Comparison of ENCODE assay signal across 21 cellular contexts in the genomic region with DNA sequence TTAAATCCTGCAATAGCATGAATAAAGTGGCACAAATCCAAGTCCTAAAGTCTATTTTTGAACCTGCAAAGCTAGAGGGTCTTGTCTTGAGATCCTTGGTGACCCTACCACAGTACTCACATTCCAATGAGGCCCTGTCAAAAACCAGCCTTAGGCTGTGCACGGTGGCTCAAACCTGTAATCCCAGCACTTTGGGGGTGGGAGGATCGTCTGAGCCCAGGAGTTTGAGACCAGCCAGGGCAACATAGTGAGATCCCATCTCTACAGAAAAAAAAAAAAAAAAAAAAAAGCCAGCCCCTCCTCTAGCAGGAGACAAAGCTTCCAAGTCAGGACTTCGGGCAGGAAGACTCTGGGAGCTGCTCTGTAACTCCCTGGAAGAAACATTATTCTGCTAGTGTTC. TPM values are rescaled to one million over a fixed set of nuclear protein-coding genes. Genes with fewer than 3 reads are reported as not detected.
DNase-seq lines count a peak whose midpoint lies in the region; ATAC-seq and TF ChIP-seq lines count a peak whose summit lies in the region.
"Had no signal": no experiment of that assay in that cellular context is flagged by ENCODE, and none has a peak within 500 bp of the region (broad histone marks: within the 10 kb centered on the region; RNA-seq: fewer than 3 reads in every experiment).

No MANE protein-coding gene starts in this region.

- H3K27me3 ChIP-seq in KMS-11 (ENCODE audit: insufficient read depth, low read depth) (no peaks in the 10 kb centered on the region), gastrocnemius medialis (no peaks in the 10 kb centered on the region)
- H3K27me3 ChIP-seq in effector memory CD4-positive, alpha-beta T cell (replicated peaks; ENCODE audit: control insufficient read depth, insufficient read depth, low read length, poor library complexity, severe bottlenecking): no peaks in the 10 kb centered on the region
- H3K27me3 ChIP-seq: BLaER1 had no signal

- H3K27ac ChIP-seq in KMS-11: no peak overlapping the region
- H3K27ac ChIP-seq in effector memory CD4-positive, alpha-beta T cell (ENCODE audit: insufficient read depth, low read length, poor library complexity, severe bottlenecking): peak overlapping the region; percentile 56
- H3K27ac ChIP-seq in gastrocnemius medialis: peak overlapping the region in 3 of 4 donors; percentile 28 to 81 (median 72)
- H3K27ac ChIP-seq: BLaER1, parathyroid adenoma had no signal

- H3K4me3 ChIP-seq in KMS-11 (IDR thresholded peaks at IDR 0.05; ENCODE audit: insufficient read depth, low read depth, low read length): no peak overlapping the region
- H3K4me3 ChIP-seq in effector memory CD4-positive, alpha-beta T cell (ENCODE audit: insufficient read depth, low read depth, low read length, poor library complexity, severe bottlenecking): no peak overlapping the region
- H3K4me3 ChIP-seq in gastrocnemius medialis: no peak overlapping the region
- H3K4me3 ChIP-seq: BLaER1, lung had no signal

- no peaks in the 10 kb centered on the region for H3K9me3 ChIP-seq in effector memory CD4-positive, alpha-beta T cell (ENCODE audit: control insufficient read depth, low read length)
- H3K9me3 ChIP-seq in gastrocnemius medialis: no peaks in the 10 kb centered on the region
- H3K9me3 ChIP-seq: BLaER1 had no signal

- H3K4me3 Mint-ChIP-seq in activated CD4-positive, alpha-beta T cell treated with anti-CD3 and anti-CD28 coated beads, Interleukin-2, amount 10 ng/mL, durations not matched to agents 24 days and 14 days: no peak overlapping the region
- H3K4me3 Mint-ChIP-seq: activated naive CD8-positive, alpha-beta T cell treated with anti-CD3 and anti-CD28 coated beads, Interleukin-2, amount 10 ng/mL, durations not matched to agents 7 days and 5 days had no signal

- no peak overlapping the region for H3K9ac ChIP-seq in KMS-11
- H3K9ac ChIP-seq: BLaER1, parathyroid adenoma had no signal

- H3K4me2 ChIP-seq in KMS-11: peak overlapping the region; percentile 10; the same call in 1 of the 2 replicates
- H3K4me2 ChIP-seq: BLaER1 had no signal

- peaks cover 93% of the 10 kb centered on the region for H3K4me1 ChIP-seq in KMS-11 (ENCODE audit: low read depth, poor library complexity, severe bottlenecking)
- peaks cover 95% of the 10 kb centered on the region for H3K4me1 ChIP-seq in effector memory CD4-positive, alpha-beta T cell (ENCODE audit: control insufficient read depth, insufficient read depth, low read length, poor library complexity, severe bottlenecking)
- H3K4me1 ChIP-seq in gastrocnemius medialis: peaks cover 65 to 73% of the 10 kb centered on the region in 2 donors
- H3K4me1 ChIP-seq: parathyroid adenoma had no signal

- H3K36me3 ChIP-seq in KMS-11 (ENCODE audit: insufficient read depth) (no peaks in the 10 kb centered on the region), gastrocnemius medialis (no peaks in the 10 kb centered on the region)
- H3K36me3 ChIP-seq in effector memory CD4-positive, alpha-beta T cell (ENCODE audit: control insufficient read depth, insufficient read depth, low read length): peaks cover 4% of the 10 kb centered on the region
- H3K36me3 ChIP-seq: BLaER1 had no signal

- H3K4me1 Mint-ChIP-seq in activated CD4-positive, alpha-beta T cell treated with anti-CD3 and anti-CD28 coated beads, Interleukin-2, amount 10 ng/mL, durations not matched to agents 24 days and 14 days: peaks cover 36% of the 10 kb centered on the region

- TF ChIP-seq POLR2A in gastrocnemius medialis (IDR thresholded peaks at IDR 0.05): no peak

- TF ChIP-seq CTCF in KMS-11 (conservative IDR thresholded peaks at IDR 0.05; ENCODE audit: low read depth, low read length): no peak
- TF ChIP-seq CTCF in gastrocnemius medialis (IDR thresholded peaks at IDR 0.05 in 4 of 5, conservative IDR thresholded peaks at IDR 0.05 in 1 of 5): no peak

- peak overlapping the region; percentile 58 for H3K27ac Mint-ChIP-seq in activated CD4-positive, alpha-beta T cell treated with anti-CD3 and anti-CD28 coated beads, Interleukin-2, amount 10 ng/mL, durations not matched to agents 24 days and 14 days
- H3K27ac Mint-ChIP-seq: activated naive CD8-positive, alpha-beta T cell treated with anti-CD3 and anti-CD28 coated beads, Interleukin-2, amount 10 ng/mL, durations not matched to agents 7 days and 5 days had no signal

- H3K9me3 Mint-ChIP-seq in activated CD4-positive, alpha-beta T cell treated with anti-CD3 and anti-CD28 coated beads, Interleukin-2, amount 10 ng/mL, durations not matched to agents 24 days and 14 days: peaks cover 4% of the 10 kb centered on the region
- H3K9me3 Mint-ChIP-seq: activated naive CD8-positive, alpha-beta T cell treated with anti-CD3 and anti-CD28 coated beads, Interleukin-2, amount 10 ng/mL, durations not matched to agents 7 days and 5 days had no signal

- no peak for DNase-seq in activated CD4-positive, alpha-beta T cell treated with anti-CD3 and anti-CD28 coated beads, Interleukin-2, amount 10 ng/mL, durations not matched to agents 24 days and 14 days
- no peak for DNase-seq in activated CD4-positive, alpha-beta T cell treated with anti-CD3 and anti-CD28 coated beads for 4 hours
- DNase-seq in effector memory CD4-positive, alpha-beta T cell: no peak
- no peak for DNase-seq in gastrocnemius medialis
- DNase-seq in NOMO-1 treated with dmso at 0.1 percent for 144 hours (lab: John Stamatoyannopoulos, UW; ENCODE audit: unreplicated experiment): no peak
- DNase-seq in stimulated activated CD4-positive, alpha-beta T cell treated with anti-CD3 and anti-CD28 coated beads, Interleukin-1b, Interleukin-23, amount 100 ng/mL, for 48 hours: no peak
- DNase-seq: 8988T; activated CD4-positive, CD25-positive, alpha-beta regulatory T cell; activated CD8-positive, alpha-beta memory T cell treated with anti-CD3 and anti-CD28 coated beads, Interleukin-2, amount 50 U/mL, for 4 hours; activated naive CD8-positive, alpha-beta T cell treated with anti-CD3 and anti-CD28 coated beads, Interleukin-2, amount 10 ng/mL, durations not matched to agents 7 days and 5 days; DMS79; head of caudate nucleus; MM.1S; NCI-H82; stimulated activated CD4-positive, alpha-beta T cell treated with anti-CD3 and anti-CD28 coated beads, Interleukin-4, amount 100 ng/mL, for 1 hour had no signal

- in situ Hi-C loops in gastrocnemius medialis (cut with MboI; ENCODE audit: low sequenced_read_pairs in 4 of 4): no loop called here

- ATAC-seq in gastrocnemius medialis: no peak
- ATAC-seq in HG03039 (IDR thresholded peaks at IDR 0.05; ENCODE audit: unreplicated experiment): no peak
- ATAC-seq: Panc1 had no signal

- no peaks in the 10 kb centered on the region; the same call in 1 of the 2 replicates for H4K20me1 ChIP-seq in KMS-11 (ENCODE audit: insufficient read depth)

- H3K36me3 Mint-ChIP-seq in activated CD4-positive, alpha-beta T cell treated with anti-CD3 and anti-CD28 coated beads, Interleukin-2, amount 10 ng/mL, durations not matched to agents 24 days and 14 days (ENCODE audit: low read depth): peaks cover 22% of the 10 kb centered on the region

- H2AFZ ChIP-seq in KMS-11 (ENCODE audit: low read depth): no peak overlapping the region
- H2AFZ ChIP-seq: parathyroid adenoma had no signal

- H3K79me2 ChIP-seq in KMS-11 (ENCODE audit: insufficient read depth, low read depth): peaks cover 100% of the 10 kb centered on the region

- intact Hi-C loops in activated CD4-positive, alpha-beta T cell treated with anti-CD3 and anti-CD28 coated beads, Interleukin-2, amount 10 ng/mL, durations not matched to agents 24 days and 14 days (cut with micrococcal nuclease): no loop called here
- intact Hi-C loops in gastrocnemius medialis (cut with DNase I; ENCODE audit: low total_unique reads): no loop called here

- H3K27me3 Mint-ChIP-seq in activated CD4-positive, alpha-beta T cell treated with anti-CD3 and anti-CD28 coated beads, Interleukin-2, amount 10 ng/mL, durations not matched to agents 24 days and 14 days: no peaks in the 10 kb centered on the region
- H3K27me3 Mint-ChIP-seq: activated naive CD8-positive, alpha-beta T cell treated with anti-CD3 and anti-CD28 coated beads, Interleukin-2, amount 10 ng/mL, durations not matched to agents 7 days and 5 days had no signal

RNA-seq across cellular contexts. Expression of gene CYTH1, which starts 16.3 kb away (rescaled TPM):
- total RNA-seq in activated CD4-positive, alpha-beta T cell treated with anti-CD3 and anti-CD28 coated beads, Interleukin-2, amount 10 ng/mL, durations not matched to agents 24 days and 14 days: 126 and 131 TPM in 2 replicates
- 10 to 100 TPM; 24.7 to 43.7 (median 32.4) TPM for total RNA-seq in gastrocnemius medialis
